In the genomic region with DNA sequence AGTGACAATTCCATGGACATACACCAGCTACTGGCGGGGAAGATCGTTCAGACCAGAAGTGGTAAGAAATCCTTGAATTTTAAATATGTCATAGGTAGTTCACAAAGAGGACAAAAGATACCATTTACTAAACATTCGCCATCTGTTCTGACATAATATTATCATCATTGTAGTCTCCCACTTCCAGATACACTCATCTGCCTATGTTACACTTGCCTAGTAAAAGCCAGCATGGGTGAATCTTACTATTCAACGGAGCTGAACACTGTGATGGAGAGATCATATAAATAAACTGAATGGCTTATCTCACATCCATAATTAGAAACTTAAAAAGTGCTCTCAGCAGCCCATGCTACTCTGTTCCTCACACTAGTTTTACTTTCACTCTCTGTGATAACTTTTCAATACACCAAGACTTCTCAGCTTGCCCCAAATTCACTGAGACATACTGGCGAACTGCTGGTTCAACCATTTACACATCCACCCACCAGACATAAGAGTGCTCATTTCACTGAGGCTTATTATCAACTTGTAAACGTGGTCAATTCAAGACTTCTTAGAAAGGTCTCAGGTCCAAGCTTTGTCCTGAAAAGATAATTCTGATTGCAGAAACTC, we compare ENCODE assay signal across 1 cellular context.
A peak's percentile ranks its signal among the peaks of the same experiment; 100 is the strongest.
TF ChIP-seq lines count a peak whose summit lies in the region.

No MANE protein-coding gene starts in this region.

TF ChIP-seq in GM12878, 131 proteins besides CTCF, POLR2A, EP300 and RAD21 (continued from another document):
- TF ChIP-seq MEF2B (IDR thresholded peaks at IDR 0.05; ENCODE audit: partially characterized antibody, poor library complexity, severe bottlenecking), result peak; percentile 11
- TF ChIP-seq ZBED1 (IDR thresholded peaks at IDR 0.05; ENCODE audit: borderline replicate concordance), result 0 out of 2 replicates have a peak, but pooled peaks have one; percentile 6
- peak; percentile 60; the same call in 1 of the 2 replicates for TF ChIP-seq MXI1 (IDR thresholded peaks at IDR 0.05; ENCODE audit: low read depth, low read length)
- peak; percentile 37; the same call in 1 of the 2 replicates for TF ChIP-seq MEF2A (IDR thresholded peaks at IDR 0.05; ENCODE audit: insufficient read depth, low read depth, low read length)
- TF ChIP-seq CHD2 (IDR thresholded peaks at IDR 0.05; ENCODE audit: borderline replicate concordance, low read depth, low read length), result no peak
- TF ChIP-seq NKRF (conservative IDR thresholded peaks at IDR 0.05), result peak; percentile 48; the same call in 1 of the 2 replicates
- TF ChIP-seq CREM (IDR thresholded peaks at IDR 0.05; ENCODE audit: low read depth), result no peak
- peak; percentile 26; the same call in 1 of the 2 replicates for TF ChIP-seq ATF2 (IDR thresholded peaks at IDR 0.05; ENCODE audit: low read length)
- peak; percentile 86 for TF ChIP-seq NBN (IDR thresholded peaks at IDR 0.05)
- TF ChIP-seq ZNF207 (IDR thresholded peaks at IDR 0.05; ENCODE audit: borderline replicate concordance), result 0 out of 2 replicates have a peak, but pooled peaks have one; percentile 15
- TF ChIP-seq SMARCA5 (IDR thresholded peaks at IDR 0.05), result 0 out of 2 replicates have a peak, but pooled peaks have one; percentile 0
TF ChIP-seq in GM12878: peak in this region for 11.
